Comparison of ENCODE assay signal across 8 cellular contexts in genomic region chr7:122886357-122887081, GRCh38. TPM values are rescaled to one million over a fixed set of nuclear protein-coding genes. Genes with fewer than 3 reads are reported as not detected.
DNase-seq lines count a peak whose midpoint lies in the region; ATAC-seq, FAIRE-seq and TF ChIP-seq lines count a peak whose summit lies in the region.

CADPS2 (minus strand) TSS chr7:122886460; CDS start chr7:122886337, 123 bp downstream.

- TF ChIP-seq CTCF in right atrium auricular region (IDR thresholded peaks at IDR 0.05) (peak in 1 of 2 donors; percentile 38), D721Med (IDR thresholded peaks at IDR 0.05; ENCODE audit: insufficient read depth, missing control alignments) (no peak)

- DNase-seq in COLO829 (ENCODE audit: low spot score) (peak; percentile 90), NCI-H526 treated with DMSO at 0.1 percent for 48 hours (lab: John Stamatoyannopoulos, UW) (peak; percentile 78), astrocyte of the hippocampus (ENCODE audit: low read depth, low spot score) (peak; percentile 91), right atrium auricular region (ENCODE audit: low spot score) (peak; percentile 86), pons (ENCODE audit: low spot score) (peak; percentile 56), D721Med (ENCODE audit: insufficient read length, low spot score) (no peak)

- peak; percentile 78 for ATAC-seq in GM19372 (IDR thresholded peaks at IDR 0.05; ENCODE audit: low read depth, unreplicated experiment)
- peak; percentile 77 for ATAC-seq in HG03354 (IDR thresholded peaks at IDR 0.05; ENCODE audit: poor library complexity, severe bottlenecking, unreplicated experiment)

- H3K9me3 ChIP-seq in right atrium auricular region, result no peaks in the 10 kb centered on the region

- H3K27me3 ChIP-seq in right atrium auricular region, result no peaks in the 10 kb centered on the region

- H3K4me1 ChIP-seq in right atrium auricular region, result peaks cover 0 to 30% of the 10 kb centered on the region in 2 donors

- FAIRE-seq in D721Med (lab: Jason Lieb, UNC), result no peak

- H3K36me3 ChIP-seq in right atrium auricular region, result no peaks in the 10 kb centered on the region

- H3K27ac ChIP-seq in right atrium auricular region, result peak within 1 kb of the TSS; percentile 92 to 95

- peak within 1 kb of the TSS; percentile 80 to 83 for H3K4me3 ChIP-seq in right atrium auricular region

RNA-seq across cellular contexts. Expression of gene CADPS2, which starts in this region (rescaled TPM):
- 10 to 100 TPM; 11.8 to 19.9 TPM for total RNA-seq in right atrium auricular region
